29 cellular contexts compared by ENCODE assay signal in the genomic region with DNA sequence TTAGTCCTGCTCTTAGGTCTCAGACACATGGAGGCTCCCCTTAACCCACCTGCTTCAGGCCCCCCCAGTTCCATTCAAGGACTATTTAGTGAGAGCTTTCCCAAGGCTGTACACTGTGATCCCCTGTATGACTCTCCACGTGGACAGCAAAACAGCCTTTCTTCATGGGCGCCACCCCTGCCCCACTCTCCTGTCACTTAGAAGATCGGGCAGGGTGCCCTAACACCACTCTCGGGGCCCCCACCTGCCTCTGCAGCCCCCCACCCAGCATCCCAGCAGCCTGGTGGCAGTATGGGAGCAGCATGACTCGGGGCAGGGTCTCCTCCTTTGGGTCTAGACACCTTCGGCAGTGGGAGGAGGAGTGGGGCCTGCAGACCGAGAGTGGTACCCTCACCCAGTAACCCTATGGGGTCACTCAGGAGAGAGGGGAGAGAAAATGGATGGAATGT.
DNase-seq lines count a peak whose midpoint lies in the region; ATAC-seq and TF ChIP-seq lines count a peak whose summit lies in the region.
"Had no signal": no experiment of that assay in that cellular context is flagged by ENCODE, and none has a peak within 500 bp of the region (broad histone marks: within the 10 kb centered on the region; RNA-seq: fewer than 3 reads in every experiment).

No MANE protein-coding gene starts in this region.

- H3K9me3 ChIP-seq in WERI-Rb-1 (ENCODE audit: severe bottlenecking) (peaks cover 5% of the 10 kb centered on the region), left lung (no peaks in the 10 kb centered on the region), stomach (no peaks in the 10 kb centered on the region)
- H3K9me3 ChIP-seq: HAP-1, SJSA1, tibial nerve had no signal

- no peak for TF ChIP-seq CTCF in WERI-Rb-1 (IDR thresholded peaks at IDR 0.05; ENCODE audit: low read depth, low read length)
- no peak for TF ChIP-seq CTCF in left lung (IDR thresholded peaks at IDR 0.05)
- no peak for TF ChIP-seq CTCF in stomach (IDR thresholded peaks at IDR 0.05)
- TF ChIP-seq CTCF in chondrocyte (IDR thresholded peaks at IDR 0.05), result no peak

- no peak overlapping the region for H3K4me3 ChIP-seq in WERI-Rb-1 (ENCODE audit: low read depth, low read length)
- H3K4me3 ChIP-seq in left lung, result no peak overlapping the region
- H3K4me3 ChIP-seq in stomach, result no peak overlapping the region
- H3K4me3 ChIP-seq: cardiac muscle cell, coronary artery, HAP-1, K562, lung, SJSA1, tibial nerve had no signal

- no peak for TF ChIP-seq EP300 in stomach (IDR thresholded peaks at IDR 0.05)

- intact Hi-C loops in left lung (cut with DNase I), result loop anchor here in 1 of 2 donors (10.0 kb wide), 1 partner anchor 287 kb away; no protein-coding TSS in a partner anchor
- intact Hi-C loops in stomach (cut with DNase I; ENCODE audit: low total_unique reads), result loop anchor here (5.0 kb wide), 1 partner anchor 289 kb away; no protein-coding TSS in a partner anchor

- H3K4me1 ChIP-seq in left lung (no peaks in the 10 kb centered on the region), stomach (no peaks in the 10 kb centered on the region)
- H3K4me1 ChIP-seq: HAP-1 had no signal

- H3K27me3 ChIP-seq in WERI-Rb-1 (ENCODE audit: insufficient read depth, low read depth, severe bottlenecking) (no peaks in the 10 kb centered on the region), left lung (no peaks in the 10 kb centered on the region), stomach (no peaks in the 10 kb centered on the region)
- H3K27me3 ChIP-seq: cardiac muscle cell, SJSA1, tibial nerve had no signal

- 66 to 100% (median 77%) methylated on average over 2 to 7 of the region's 7 CpGs for WGBS in stomach, 5 donors

- H3K4me1 Mint-ChIP-seq in chondrocyte (ENCODE audit: low read depth), result no peaks in the 10 kb centered on the region
- H3K4me1 Mint-ChIP-seq: activated CD4-positive, alpha-beta T cell treated with anti-CD3 and anti-CD28 coated beads, Interleukin-2, amount 10 ng/mL, durations not matched to agents 24 days and 14 days had no signal

- H3K27me3 Mint-ChIP-seq in chondrocyte (ENCODE audit: low read depth), result peaks cover 3% of the 10 kb centered on the region
- H3K27me3 Mint-ChIP-seq: activated CD4-positive, alpha-beta T cell treated with anti-CD3 and anti-CD28 coated beads, Interleukin-2, amount 10 ng/mL, durations not matched to agents 24 days and 14 days; CD4-positive, CD25-positive, alpha-beta regulatory T cell; stimulated activated naive CD8-positive, alpha-beta T cell treated with anti-CD3 and anti-CD28 coated beads, Interleukin-15, Interleukin-2, amounts not matched to agents 100 ng/mL and 50 ng/mL, for 24 hours had no signal

- no peak for TF ChIP-seq POLR2A in stomach (IDR thresholded peaks at IDR 0.05)

- H3K27ac ChIP-seq in WERI-Rb-1 (no peak overlapping the region), left lung (no peak overlapping the region), stomach (no peak overlapping the region)
- H3K27ac ChIP-seq: cardiac muscle cell, SJSA1, tibial nerve had no signal

- no peaks in the 10 kb centered on the region for H3K36me3 Mint-ChIP-seq in chondrocyte (ENCODE audit: low read depth)
- H3K36me3 Mint-ChIP-seq: activated naive CD8-positive, alpha-beta T cell treated with anti-CD3 and anti-CD28 coated beads for 36 hours; CD4-positive, CD25-positive, alpha-beta regulatory T cell; naive thymus-derived CD8-positive, alpha-beta T cell had no signal

- DNase-seq in activated CD8-positive, alpha-beta memory T cell treated with anti-CD3 and anti-CD28 coated beads for 24 hours, result peak; percentile 46
- no peak for DNase-seq in activated CD8-positive, alpha-beta memory T cell treated with anti-CD3 and anti-CD28 coated beads, Interleukin-2, amount 50 U/mL, for 48 hours
- DNase-seq in WERI-Rb-1 (peak; percentile 1), left lung (peak; percentile 15 to 69), stomach (peak; percentile 16), hippocampal formation (lab: John Stamatoyannopoulos, UW) (no peak), chondrocyte (ENCODE audit: low spot score) (no peak)
- DNase-seq in stimulated activated CD4-positive, alpha-beta T cell treated with anti-CD3 and anti-CD28 coated beads, Interleukin-4, amount 100 ng/mL, for 24 hours, result no peak
- DNase-seq: activated CD4-positive, alpha-beta T cell treated with anti-CD3 and anti-CD28 coated beads, Interleukin-2, amount 10 ng/mL, durations not matched to agents 24 days and 14 days; activated gamma-delta T cell; activated naive CD8-positive, alpha-beta T cell treated with anti-CD3 and anti-CD28 coated beads for 36 hours; CD4-positive, CD25-positive, alpha-beta regulatory T cell; DND-41; GF-D8; kidney; NCI-H1092 treated with DMSO at 0.1 percent for 48 hours; NCI-H187; small intestine; stimulated activated CD4-positive, alpha-beta T cell treated with anti-CD3 and anti-CD28 coated beads, Interleukin-1b, Interleukin-23, amount 100 ng/mL, for 48 hours; T1000 had no signal

- H3K9me3 Mint-ChIP-seq in chondrocyte (ENCODE audit: low read depth), result no peaks in the 10 kb centered on the region
- H3K9me3 Mint-ChIP-seq: activated CD4-positive, alpha-beta T cell treated with anti-CD3 and anti-CD28 coated beads, Interleukin-2, amount 10 ng/mL, durations not matched to agents 24 days and 14 days; activated naive CD8-positive, alpha-beta T cell treated with anti-CD3 and anti-CD28 coated beads for 36 hours; CD4-positive, CD25-positive, alpha-beta regulatory T cell; stimulated activated naive CD8-positive, alpha-beta T cell treated with anti-CD3 and anti-CD28 coated beads, Interleukin-15, Interleukin-2, amounts not matched to agents 100 ng/mL and 50 ng/mL, for 24 hours had no signal

- no peak overlapping the region for H3K4me3 Mint-ChIP-seq in chondrocyte (ENCODE audit: unreplicated experiment)
- H3K4me3 Mint-ChIP-seq: activated CD4-positive, alpha-beta T cell treated with anti-CD3 and anti-CD28 coated beads, Interleukin-2, amount 10 ng/mL, durations not matched to agents 24 days and 14 days; activated naive CD8-positive, alpha-beta T cell treated with anti-CD3 and anti-CD28 coated beads for 36 hours; CD4-positive, CD25-positive, alpha-beta regulatory T cell; naive thymus-derived CD8-positive, alpha-beta T cell; stimulated activated naive CD8-positive, alpha-beta T cell treated with anti-CD3 and anti-CD28 coated beads, Interleukin-15, Interleukin-2, amounts not matched to agents 100 ng/mL and 50 ng/mL, for 24 hours had no signal

- ATAC-seq in left lung, result no peak
- ATAC-seq: K562; naive thymus-derived CD8-positive, alpha-beta T cell had no signal

- H3K36me3 ChIP-seq in WERI-Rb-1 (no peaks in the 10 kb centered on the region), left lung (no peaks in the 10 kb centered on the region), stomach (no peaks in the 10 kb centered on the region)
- H3K36me3 ChIP-seq: cardiac muscle cell, HAP-1, SJSA1, tibial nerve had no signal

- H3K27ac Mint-ChIP-seq in chondrocyte (ENCODE audit: unreplicated experiment), result no peak overlapping the region
- H3K27ac Mint-ChIP-seq: activated CD4-positive, alpha-beta T cell treated with anti-CD3 and anti-CD28 coated beads, Interleukin-2, amount 10 ng/mL, durations not matched to agents 24 days and 14 days; activated naive CD8-positive, alpha-beta T cell treated with anti-CD3 and anti-CD28 coated beads for 36 hours; stimulated activated naive CD8-positive, alpha-beta T cell treated with anti-CD3 and anti-CD28 coated beads, Interleukin-15, Interleukin-2, amounts not matched to agents 100 ng/mL and 50 ng/mL, for 24 hours had no signal

Comparison
In these comparisons a context has a peak if more than half of its experiments do, and no peak if none do; other contexts are left out.
1. DNase-seq: peak in activated CD8-positive, alpha-beta memory T cell treated with anti-CD3 and anti-CD28 coated beads for 24 hours (single experiment), WERI-Rb-1 (single experiment), left lung (2 of 2) and stomach (single experiment); none in activated CD8-positive, alpha-beta memory T cell treated with anti-CD3 and anti-CD28 coated beads, Interleukin-2, amount 50 U/mL, for 48 hours (single experiment), hippocampal formation (0 of 2), stimulated activated CD4-positive, alpha-beta T cell treated with anti-CD3 and anti-CD28 coated beads, Interleukin-4, amount 100 ng/mL, for 24 hours (single experiment) and chondrocyte (single experiment).